Comparison of ENCODE assay signal across 9 cellular contexts in genomic region chr14:69101331-69101826, GRCh38. TPM values are rescaled to one million over a fixed set of nuclear protein-coding genes. Genes with fewer than 3 reads are reported as not detected.
DNase-seq lines count a peak whose midpoint lies in the region; TF ChIP-seq lines count a peak whose summit lies in the region.
"Had no signal": no experiment of that assay in that cellular context is flagged by ENCODE, and none has a peak within 500 bp of the region (broad histone marks: within the 10 kb centered on the region; RNA-seq: fewer than 3 reads in every experiment).

No MANE protein-coding gene starts in this region.

- POLR2A ChIA-PET in BJ (lab: Charles Lee): interaction anchor here (0.6 kb wide), 1 partner anchor 31 kb away, joined by 3 read pairs; no protein-coding TSS in a partner anchor

- H3K27me3 ChIP-seq in BJ (ENCODE audit: control insufficient read depth, insufficient read depth, low read length): no peaks in the 10 kb centered on the region
- no peaks in the 10 kb centered on the region for H3K27me3 ChIP-seq in parathyroid adenoma (ENCODE audit: control insufficient read depth, insufficient read depth, low read length)

- intact Hi-C loops in activated T-helper 1 cell treated with anti-CD3 and anti-CD28 coated beads, Interleukin-12 subunit alpha, Interleukin-12 subunit beta, Interleukin-2, Interleukin-4 antibody, amounts not matched to agents 30 ng/mL and 10 ng/mL and 1 ng/mL, durations not matched to agents 14 hours and 24 hours and 36 hours (cut with micrococcal nuclease): loop anchor here (1.0 to 10.0 kb wide), 2 partner anchors 190 to 1167 kb away; no protein-coding TSS in a partner anchor

- no peak overlapping the region for H3K27ac ChIP-seq in parathyroid adenoma

- H3K36me3 Mint-ChIP-seq in T-helper 2 cell treated with Interferon-gamma antibody and Interleukin-4, amounts not matched to agents 5 μg/mL and 100 μg/mL, for 36 hours (ENCODE audit: low read depth): peaks cover 7% of the 10 kb centered on the region
- H3K36me3 Mint-ChIP-seq in activated T-helper 1 cell treated with anti-CD3 and anti-CD28 coated beads, Interleukin-12 subunit alpha, Interleukin-12 subunit beta, Interleukin-2, Interleukin-4 antibody, amounts not matched to agents 30 ng/mL and 10 ng/mL and 1 ng/mL, durations not matched to agents 14 hours and 24 hours and 36 hours (ENCODE audit: low read depth): peaks cover 7% of the 10 kb centered on the region

- H3K27me3 Mint-ChIP-seq in T-helper 2 cell treated with Interferon-gamma antibody and Interleukin-4, amounts not matched to agents 5 μg/mL and 100 μg/mL, for 36 hours (ENCODE audit: low read depth): no peaks in the 10 kb centered on the region
- no peaks in the 10 kb centered on the region for H3K27me3 Mint-ChIP-seq in activated T-helper 1 cell treated with anti-CD3 and anti-CD28 coated beads, Interleukin-12 subunit alpha, Interleukin-12 subunit beta, Interleukin-2, Interleukin-4 antibody, amounts not matched to agents 30 ng/mL and 10 ng/mL and 1 ng/mL, durations not matched to agents 14 hours and 24 hours and 36 hours (ENCODE audit: insufficient read depth)
- H3K27me3 Mint-ChIP-seq: memory B cell had no signal

- H3K4me3 ChIP-seq in BJ (ENCODE audit: low read depth, low read length) (no peak overlapping the region), HFF-Myc (replicated peaks; ENCODE audit: low read depth, low read length) (no peak overlapping the region), fibroblast of the aortic adventitia (ENCODE audit: low read depth, low read length) (no peak overlapping the region), parathyroid adenoma (ENCODE audit: low read depth, low read length) (no peak overlapping the region)

- TF ChIP-seq CTCF in BJ (IDR thresholded peaks at IDR 0.05; ENCODE audit: insufficient read depth, low read depth, low read length) (peak; percentile 75), HFF-Myc (IDR thresholded peaks at IDR 0.05; ENCODE audit: low read depth, low read length, missing control alignments) (peak; percentile 67), fibroblast of the aortic adventitia (IDR thresholded peaks at IDR 0.05; ENCODE audit: insufficient read depth, low read length) (peak; percentile 75), parathyroid adenoma (IDR thresholded peaks at IDR 0.05) (peak; percentile 45)

- H3K36me3 ChIP-seq in BJ (ENCODE audit: control insufficient read depth, insufficient read depth, low read length): no peaks in the 10 kb centered on the region; the same call in 1 of the 2 replicates
- H3K36me3 ChIP-seq in parathyroid adenoma (ENCODE audit: control insufficient read depth, insufficient read depth, low read length): no peaks in the 10 kb centered on the region

- H3K9me3 ChIP-seq in parathyroid adenoma (ENCODE audit: control insufficient read depth, low read length): no peaks in the 10 kb centered on the region

- H3K4me2 ChIP-seq in parathyroid adenoma (ENCODE audit: low read length): no peak overlapping the region

- H3K9me3 Mint-ChIP-seq in T-helper 2 cell treated with Interferon-gamma antibody and Interleukin-4, amounts not matched to agents 5 μg/mL and 100 μg/mL, for 36 hours: no peaks in the 10 kb centered on the region
- H3K9me3 Mint-ChIP-seq in activated T-helper 1 cell treated with anti-CD3 and anti-CD28 coated beads, Interleukin-12 subunit alpha, Interleukin-12 subunit beta, Interleukin-2, Interleukin-4 antibody, amounts not matched to agents 30 ng/mL and 10 ng/mL and 1 ng/mL, durations not matched to agents 14 hours and 24 hours and 36 hours: no peaks in the 10 kb centered on the region
- H3K9me3 Mint-ChIP-seq: memory B cell had no signal

- peak overlapping the region; percentile 51 for H3K27ac Mint-ChIP-seq in T-helper 2 cell treated with Interferon-gamma antibody and Interleukin-4, amounts not matched to agents 5 μg/mL and 100 μg/mL, for 36 hours
- no peak overlapping the region for H3K27ac Mint-ChIP-seq in activated T-helper 1 cell treated with anti-CD3 and anti-CD28 coated beads, Interleukin-12 subunit alpha, Interleukin-12 subunit beta, Interleukin-2, Interleukin-4 antibody, amounts not matched to agents 30 ng/mL and 10 ng/mL and 1 ng/mL, durations not matched to agents 14 hours and 24 hours and 36 hours
- H3K27ac Mint-ChIP-seq: memory B cell had no signal

- no peak overlapping the region for H3K4me3 Mint-ChIP-seq in T-helper 2 cell treated with Interferon-gamma antibody and Interleukin-4, amounts not matched to agents 5 μg/mL and 100 μg/mL, for 36 hours
- no peak overlapping the region for H3K4me3 Mint-ChIP-seq in activated T-helper 1 cell treated with anti-CD3 and anti-CD28 coated beads, Interleukin-12 subunit alpha, Interleukin-12 subunit beta, Interleukin-2, Interleukin-4 antibody, amounts not matched to agents 30 ng/mL and 10 ng/mL and 1 ng/mL, durations not matched to agents 14 hours and 24 hours and 36 hours
- H3K4me3 Mint-ChIP-seq: memory B cell had no signal

- H3K79me2 ChIP-seq in parathyroid adenoma: peaks cover 22% of the 10 kb centered on the region

- no peak overlapping the region for H3K9ac ChIP-seq in parathyroid adenoma

- no peak overlapping the region for H2AFZ ChIP-seq in parathyroid adenoma

- peak; percentile 60 for DNase-seq in BJ (ENCODE audit: low read depth)
- no peak for DNase-seq in HFF-Myc (ENCODE audit: extremely low read depth, low read depth)
- no peak for DNase-seq in T-helper 2 cell treated with Interferon-gamma antibody and Interleukin-4, amounts not matched to agents 5 μg/mL and 100 μg/mL, for 36 hours (ENCODE audit: low spot score)
- DNase-seq in fibroblast of the aortic adventitia (ENCODE audit: low read depth): peak; percentile 94
- no peak for DNase-seq in activated T-helper 1 cell treated with anti-CD3 and anti-CD28 coated beads, Interleukin-12 subunit alpha, Interleukin-12 subunit beta, Interleukin-2, Interleukin-4 antibody, amounts not matched to agents 30 ng/mL and 10 ng/mL and 1 ng/mL, durations not matched to agents 14 hours and 24 hours and 36 hours (ENCODE audit: low spot score)
- no peak for DNase-seq in DMS79 treated with DMSO at 0.1 percent for 48 hours (lab: John Stamatoyannopoulos, UW)
- DNase-seq in stimulated activated CD4-positive, alpha-beta T cell treated with anti-CD3 and anti-CD28 coated beads, Interleukin-12 subunit alpha, Interleukin-12 subunit beta, amount 100 ng/mL, for 4 hours: no peak

- H3K4me1 ChIP-seq in parathyroid adenoma: peaks cover 11% of the 10 kb centered on the region

- H3K4me1 Mint-ChIP-seq in T-helper 2 cell treated with Interferon-gamma antibody and Interleukin-4, amounts not matched to agents 5 μg/mL and 100 μg/mL, for 36 hours (ENCODE audit: low read depth): peaks cover 8% of the 10 kb centered on the region
- peaks cover 10% of the 10 kb centered on the region for H3K4me1 Mint-ChIP-seq in activated T-helper 1 cell treated with anti-CD3 and anti-CD28 coated beads, Interleukin-12 subunit alpha, Interleukin-12 subunit beta, Interleukin-2, Interleukin-4 antibody, amounts not matched to agents 30 ng/mL and 10 ng/mL and 1 ng/mL, durations not matched to agents 14 hours and 24 hours and 36 hours (ENCODE audit: low read depth)

- CTCF ChIA-PET in BJ (lab: Yijun Ruan, JAX): interaction anchor here (0.7 to 9.3 kb wide), 7 partner anchors 11 to 236 kb away, joined by 3 to 136 read pairs (median 3); no protein-coding TSS in a partner anchor

RNA-seq across cellular contexts. Expression of gene DCAF5, which starts 51.5 kb away (rescaled TPM):
- polyA plus RNA-seq in BJ (2011; rRNA removed): 27.5 and 42.0 TPM in 2 replicates
- 30.0 and 34.9 TPM in 2 replicates for polyA minus RNA-seq in BJ (2011; rRNA and poly(A)+ RNA removed)
- 15.8 and 25.2 TPM in 2 replicates for total RNA-seq in fibroblast of the aortic adventitia (ENCODE audit: low replicate concordance)
- 29.7 and 32.0 TPM in 2 replicates for total RNA-seq in activated T-helper 1 cell treated with anti-CD3 and anti-CD28 coated beads, Interleukin-12 subunit alpha, Interleukin-12 subunit beta, Interleukin-2, Interleukin-4 antibody, amounts not matched to agents 30 ng/mL and 10 ng/mL and 1 ng/mL, durations not matched to agents 14 hours and 24 hours and 36 hours

Comparison
In these comparisons a context has a peak if more than half of its experiments do, and no peak if none do; other contexts are left out.
1. DNase-seq: peak in BJ (single experiment) and fibroblast of the aortic adventitia (single experiment); none in HFF-Myc (single experiment), T-helper 2 cell treated with Interferon-gamma antibody and Interleukin-4, amounts not matched to agents 5 μg/mL and 100 μg/mL, for 36 hours (single experiment), activated T-helper 1 cell treated with anti-CD3 and anti-CD28 coated beads, Interleukin-12 subunit alpha, Interleukin-12 subunit beta, Interleukin-2, Interleukin-4 antibody, amounts not matched to agents 30 ng/mL and 10 ng/mL and 1 ng/mL, durations not matched to agents 14 hours and 24 hours and 36 hours (single experiment), DMS79 treated with DMSO at 0.1 percent for 48 hours (single experiment) and stimulated activated CD4-positive, alpha-beta T cell treated with anti-CD3 and anti-CD28 coated beads, Interleukin-12 subunit alpha, Interleukin-12 subunit beta, amount 100 ng/mL, for 4 hours (single experiment).
2. Peak in every context shown above with its lines, with median percentiles within 50 percentile points of each other: CTCF ChIP-seq.